17 cellular contexts compared by ENCODE assay signal in the genomic region with DNA sequence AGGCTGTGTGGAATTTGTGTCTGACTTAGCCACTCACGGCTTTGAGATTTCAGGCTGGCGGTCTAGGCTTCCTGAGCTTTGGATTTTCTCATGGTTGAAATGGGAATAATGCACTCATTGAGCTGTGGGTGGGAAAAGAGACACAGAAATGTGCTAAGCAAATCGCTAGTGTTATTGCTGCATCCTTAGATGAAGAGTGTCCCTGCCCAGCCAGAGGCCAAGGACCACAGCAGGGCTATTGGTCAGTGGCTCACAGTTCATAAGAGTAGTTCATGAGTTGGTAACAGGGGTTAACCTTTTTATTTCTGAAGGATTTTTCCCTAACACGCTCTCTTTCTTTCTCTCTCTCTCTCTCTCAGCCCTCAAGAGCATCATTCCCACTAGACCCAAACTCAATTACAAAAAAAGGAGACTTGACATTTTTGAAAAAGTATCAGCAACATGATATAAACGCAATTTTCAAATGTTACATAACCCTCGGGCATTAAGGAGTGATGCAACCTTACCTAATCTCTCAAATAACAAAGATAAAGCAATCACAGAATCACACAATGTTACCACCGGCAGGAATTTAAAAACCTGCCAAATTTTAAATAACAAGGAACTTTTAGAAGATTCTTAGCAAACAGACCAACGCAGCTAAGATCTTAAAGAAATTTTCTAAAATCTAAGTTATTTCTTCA. TPM values are rescaled to one million over a fixed set of nuclear protein-coding genes. Genes with fewer than 3 reads are reported as not detected.
"Had no signal": no experiment of that assay in that cellular context is flagged by ENCODE, and none has a peak within 500 bp of the region (broad histone marks: within the 10 kb centered on the region; RNA-seq: fewer than 3 reads in every experiment).

No MANE protein-coding gene starts in this region.

- ATAC-seq: activated T-helper 17 cell treated with anti-CD3 and anti-CD28 coated beads, Interleukin-2, amount 50 U/mL, for 72 hours; SK-N-SH treated with all-trans-retinoic acid at 6 μM for 48 hours had no signal

- H3K27ac Mint-ChIP-seq: activated T-helper 17 cell treated with anti-CD3 and anti-CD28 coated beads, Interleukin-2, amount 50 U/mL, for 72 hours; stimulated activated naive CD8-positive, alpha-beta T cell treated with anti-CD3 and anti-CD28 coated beads, Interleukin-15, Interleukin-2, amounts not matched to agents 100 ng/mL and 50 ng/mL, for 24 hours had no signal

- H3K9me3 Mint-ChIP-seq: activated T-helper 17 cell treated with anti-CD3 and anti-CD28 coated beads, Interleukin-2, amount 50 U/mL, for 72 hours; stimulated activated naive CD8-positive, alpha-beta T cell treated with anti-CD3 and anti-CD28 coated beads, Interleukin-15, Interleukin-2, amounts not matched to agents 100 ng/mL and 50 ng/mL, for 24 hours had no signal

- H3K27me3 ChIP-seq: pancreas, upper lobe of left lung had no signal

- H3K36me3 ChIP-seq: esophagus squamous epithelium, pancreas, upper lobe of left lung had no signal

- H3K4me1 Mint-ChIP-seq: activated T-helper 17 cell treated with anti-CD3 and anti-CD28 coated beads, Interleukin-2, amount 50 U/mL, for 72 hours had no signal

- H3K9me3 ChIP-seq: esophagus squamous epithelium, pancreas, upper lobe of left lung had no signal

- H3K4me3 ChIP-seq: esophagus squamous epithelium, pancreas, upper lobe of left lung had no signal

- H3K27ac ChIP-seq: esophagus squamous epithelium, pancreas had no signal

- DNase-seq: activated CD4-positive, alpha-beta T cell treated with anti-CD3 and anti-CD28 coated beads for 1 hour; activated CD4-positive, alpha-beta T cell treated with anti-CD3 and anti-CD28 coated beads, Interleukin-2, amount 50 U/mL, for 48 hours; activated naive CD4-positive, alpha-beta T cell treated with Interleukin-2 at 50 U/mL for 16 hours; anterior cingulate cortex; esophagus squamous epithelium; pancreas; stimulated activated CD4-positive, alpha-beta T cell treated with anti-CD3 and anti-CD28 coated beads, Interleukin-4, amount 100 ng/mL, for 4 hours; stimulated activated CD8-positive, alpha-beta memory T cell treated with anti-CD3 and anti-CD28 coated beads, Interleukin-4, amount 100 ng/mL, for 48 hours; T-helper 1 cell; T1000 had no signal

- H3K4me3 Mint-ChIP-seq: activated T-helper 17 cell treated with anti-CD3 and anti-CD28 coated beads, Interleukin-2, amount 50 U/mL, for 72 hours; stimulated activated naive CD8-positive, alpha-beta T cell treated with anti-CD3 and anti-CD28 coated beads, Interleukin-15, Interleukin-2, amounts not matched to agents 100 ng/mL and 50 ng/mL, for 24 hours had no signal

RNA-seq across cellular contexts. Expression of a gene that starts 36.7 kb away (rescaled TPM):
- total RNA-seq: activated T-helper 17 cell treated with anti-CD3 and anti-CD28 coated beads, Interleukin-2, amount 50 U/mL, for 72 hours; fibroblast of villous mesenchyme; glomerular endothelial cell; lung microvascular endothelial cell had no signal
